ENCODE assay signal across 8 cellular contexts in the genomic region with DNA sequence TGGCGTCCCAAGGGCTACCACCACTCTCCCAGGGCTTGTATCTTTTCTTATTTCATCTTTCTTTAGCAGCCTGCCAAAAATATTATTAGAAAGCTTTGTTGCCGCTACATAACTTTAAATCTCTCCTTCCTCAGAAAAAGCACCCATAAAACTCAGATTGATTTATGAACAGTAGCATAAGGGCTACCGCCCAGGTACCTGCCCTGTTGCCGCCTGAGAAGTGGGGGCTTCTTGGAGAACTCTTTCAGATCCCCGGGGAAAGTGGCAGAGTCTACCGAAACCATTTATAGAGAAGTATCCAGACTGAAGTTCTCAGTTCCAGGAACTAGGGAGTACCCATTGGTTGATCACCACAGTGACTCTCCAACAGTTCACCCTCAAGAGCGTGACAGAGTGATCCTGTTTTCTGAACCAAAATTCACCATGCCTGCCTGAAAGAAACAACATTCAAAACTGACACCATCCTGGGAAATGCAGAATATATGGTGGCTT. TPM values are rescaled to one million over a fixed set of nuclear protein-coding genes. Genes with fewer than 3 reads are reported as not detected.
DNase-seq lines count a peak whose midpoint lies in the region; ATAC-seq and TF ChIP-seq lines count a peak whose summit lies in the region.

No MANE protein-coding gene starts in this region.

- peaks cover 0 to 23% (median 0%) of the 10 kb centered on the region in 11 experiments; a peak in 2 of 22 replicates for H4K20me1 ChIP-seq in BLaER1 treated with 17β-estradiol and CSF1 and Interleukin-3, amounts not matched to agents 10 nM and 100 nM
- H4K20me1 ChIP-seq in MM.1S (ENCODE audit: insufficient read depth, low read length) = no peaks in the 10 kb centered on the region

- no peaks in the 10 kb centered on the region for H3K79me1 ChIP-seq in mesendoderm (ENCODE audit: low read length)

- H3K9me2 ChIP-seq in MM.1S (replicated peaks; ENCODE audit: insufficient read depth, low read length) = no peaks in the 10 kb centered on the region

- peaks cover 9% of the 10 kb centered on the region for H3K4me1 Mint-ChIP-seq in MCF 10A (ENCODE audit: insufficient read depth, unreplicated experiment)

- no peak overlapping the region for H4K5ac ChIP-seq in mesendoderm (ENCODE audit: low read length)

- no TSS peak for BruUV-seq in MCF 10A (replicated peaks; lab: Mats Ljungman, UMichigan)

- H3K79me2 ChIP-seq in MM.1S (ENCODE audit: low read length) = peaks cover 48% of the 10 kb centered on the region
- peaks cover 2% of the 10 kb centered on the region for H3K79me2 ChIP-seq in mesendoderm (ENCODE audit: control insufficient read depth, insufficient read depth, low read length)

- peaks cover 0 to 9% (median 7%) of the 10 kb centered on the region in 11 experiments; a peak in 7 of 22 replicates for H3K36me3 ChIP-seq in BLaER1 treated with 17β-estradiol and CSF1 and Interleukin-3, amounts not matched to agents 10 nM and 100 nM
- H3K36me3 ChIP-seq in MM.1S (replicated peaks; ENCODE audit: insufficient read depth, low read length) (no peaks in the 10 kb centered on the region), mesendoderm (ENCODE audit: control insufficient read depth, insufficient read depth, low read length) (no peaks in the 10 kb centered on the region), urinary bladder (ENCODE audit: insufficient read depth) (no peaks in the 10 kb centered on the region)

- peak overlapping the region; percentile 77 to 94 (median 90) for H3K27ac ChIP-seq in BLaER1 treated with 17β-estradiol and CSF1 and Interleukin-3, amounts not matched to agents 10 nM and 100 nM
- peak overlapping the region; percentile 92; the same call in 1 of the 2 replicates for H3K27ac ChIP-seq in MM.1S (ENCODE audit: low read length)
- no peak overlapping the region for H3K27ac ChIP-seq in mesendoderm (ENCODE audit: low read depth, low read length)
- peak overlapping the region; percentile 83 for H3K27ac ChIP-seq in urinary bladder (ENCODE audit: low read depth)

- H3F3A ChIP-seq in MM.1S (ENCODE audit: insufficient read depth, low read length) = peaks cover 22% of the 10 kb centered on the region

- H3K4me3 ChIP-seq in BLaER1 treated with 17β-estradiol and CSF1 and Interleukin-3, amounts not matched to agents 10 nM and 100 nM = peak overlapping the region; percentile 75 to 94 (median 86)
- H3K4me3 ChIP-seq in MM.1S (ENCODE audit: low read length) (peak overlapping the region; percentile 72), mesendoderm (ENCODE audit: low read length) (no peak overlapping the region), urinary bladder (ENCODE audit: low read depth, low read length) (peak overlapping the region; percentile 88)

- CTCF ChIA-PET in MCF 10A (lab: Yijun Ruan, JAX) = no interaction called here

- peak overlapping the region; percentile 76 to 97 (median 93) for H3K4me2 ChIP-seq in BLaER1 treated with 17β-estradiol and CSF1 and Interleukin-3, amounts not matched to agents 10 nM and 100 nM
- H3K4me2 ChIP-seq in MM.1S (ENCODE audit: low read depth, low read length) (peak overlapping the region; percentile 85), mesendoderm (ENCODE audit: low read length) (no peak overlapping the region)

- H3K36me3 Mint-ChIP-seq in MCF 10A (ENCODE audit: insufficient read depth, unreplicated experiment) = peaks cover 46% of the 10 kb centered on the region

- H2BK5ac ChIP-seq in mesendoderm (ENCODE audit: low read length) = no peak overlapping the region

- peak overlapping the region; percentile 66 for H3K4me3 Mint-ChIP-seq in MCF 10A (ENCODE audit: unreplicated experiment)

- no peak overlapping the region for H2BK120ac ChIP-seq in mesendoderm (ENCODE audit: low read depth, low read length)

- TF ChIP-seq CTCF in MM.1S (IDR thresholded peaks at IDR 0.05; ENCODE audit: low read length) = no peak
- TF ChIP-seq CTCF in MCF 10A (IDR thresholded peaks at IDR 0.05; ENCODE audit: unreplicated experiment) = no peak

- no peak overlapping the region for H4K8ac ChIP-seq in mesendoderm (ENCODE audit: low read depth, low read length)

- H3K56ac ChIP-seq in mesendoderm (ENCODE audit: low read length) = no peak overlapping the region

- H3K27me3 Mint-ChIP-seq in MCF 10A (ENCODE audit: insufficient read depth, unreplicated experiment) = no peaks in the 10 kb centered on the region

- POLR2A ChIA-PET in MCF 10A (lab: Yijun Ruan, JAX) = interaction anchor here (0.6 kb wide), 1 partner anchor 151 kb away, joined by 5 read pairs; no protein-coding TSS in a partner anchor

- WGBS in mesendoderm (ENCODE audit: extremely low coverage, insufficient coverage, low lambda C conversion rate) = no CpG with 5 or more reads among the region's 7 CpGs
- 35% methylated on average over 7 of the region's 7 CpGs for WGBS in urinary bladder

- H3K4ac ChIP-seq in mesendoderm (ENCODE audit: low read depth, low read length) = no peak overlapping the region

- H3K23ac ChIP-seq in mesendoderm (ENCODE audit: low read length) = no peak overlapping the region

- no peak overlapping the region for H2AFZ ChIP-seq in MM.1S (ENCODE audit: low read length)

- DNase-seq in MM.1S = no peak
- DNase-seq in MCF 10A (ENCODE audit: unreplicated experiment) = no peak
- no peak for DNase-seq in mesendoderm
- DNase-seq in stimulated activated CD4-positive, alpha-beta T cell treated with anti-CD3 and anti-CD28 coated beads, Interleukin-2, amount 100 ng/mL, for 48 hours = no peak
- no peak for DNase-seq in NCI-H82 (lab: John Stamatoyannopoulos, UW)

- peak overlapping the region; percentile 89 to 95 (median 92) for H3K9ac ChIP-seq in BLaER1 treated with 17β-estradiol and CSF1 and Interleukin-3, amounts not matched to agents 10 nM and 100 nM
- peak overlapping the region; percentile 87 for H3K9ac ChIP-seq in MM.1S (ENCODE audit: low read length)
- H3K9ac ChIP-seq in mesendoderm (ENCODE audit: low read length) = peak overlapping the region; percentile 51

- H3K4me1 ChIP-seq in BLaER1 treated with 17β-estradiol and CSF1 and Interleukin-3, amounts not matched to agents 10 nM and 100 nM = peaks cover 43 to 53% (median 50%) of the 10 kb centered on the region in 10 experiments
- peaks cover 23% of the 10 kb centered on the region for H3K4me1 ChIP-seq in MM.1S (ENCODE audit: low read length)
- no peaks in the 10 kb centered on the region for H3K4me1 ChIP-seq in mesendoderm (ENCODE audit: control insufficient read depth, low read depth, low read length)
- H3K4me1 ChIP-seq in urinary bladder (ENCODE audit: insufficient read depth) = peaks cover 2% of the 10 kb centered on the region

- H3K9me3 ChIP-seq in BLaER1 treated with 17β-estradiol and CSF1 and Interleukin-3, amounts not matched to agents 10 nM and 100 nM (replicated peaks in 1 of 11) = no peaks in the 10 kb centered on the region
- no peaks in the 10 kb centered on the region for H3K9me3 ChIP-seq in MM.1S (replicated peaks; ENCODE audit: insufficient read depth, low read length)

- H2AK5ac ChIP-seq in mesendoderm (ENCODE audit: low read length) = no peak overlapping the region

- H2BK15ac ChIP-seq in mesendoderm (replicated peaks; ENCODE audit: low read depth) = no peak overlapping the region

- H3K27me3 ChIP-seq in BLaER1 treated with 17β-estradiol and CSF1 and Interleukin-3, amounts not matched to agents 10 nM and 100 nM = no peaks in the 10 kb centered on the region
- H3K27me3 ChIP-seq in MM.1S (replicated peaks; ENCODE audit: insufficient read depth, low read length) = no peaks in the 10 kb centered on the region
- H3K27me3 ChIP-seq in mesendoderm (ENCODE audit: insufficient read depth, low read length, poor library complexity) = no peaks in the 10 kb centered on the region

- H3K18ac ChIP-seq in mesendoderm (ENCODE audit: low read length) = no peak overlapping the region

- no peaks in the 10 kb centered on the region for H3K9me3 Mint-ChIP-seq in MCF 10A (ENCODE audit: unreplicated experiment)

- no peak overlapping the region for H3K27ac Mint-ChIP-seq in MCF 10A (ENCODE audit: low read depth, unreplicated experiment)

- no peak for ATAC-seq in GM18517 (IDR thresholded peaks at IDR 0.05; ENCODE audit: unreplicated experiment)

- intact Hi-C loops in MCF 10A (cut with micrococcal nuclease) = no loop called here

RNA-seq across cellular contexts. Expression of gene N4BP2L1, which starts 0.7 kb away (rescaled TPM):
- total RNA-seq in MCF 10A (2022) (1.6 and 1.9 TPM in 2 replicates), urinary bladder (15.8 TPM)
- polyA plus RNA-seq in mesendoderm (2013, experiment 1 of 2) = 1.4 TPM
- 1.7 TPM for polyA plus RNA-seq in mesendoderm (2013, experiment 2 of 2)
- 16.2 TPM for polyA plus RNA-seq in urinary bladder
